In the genomic region with DNA sequence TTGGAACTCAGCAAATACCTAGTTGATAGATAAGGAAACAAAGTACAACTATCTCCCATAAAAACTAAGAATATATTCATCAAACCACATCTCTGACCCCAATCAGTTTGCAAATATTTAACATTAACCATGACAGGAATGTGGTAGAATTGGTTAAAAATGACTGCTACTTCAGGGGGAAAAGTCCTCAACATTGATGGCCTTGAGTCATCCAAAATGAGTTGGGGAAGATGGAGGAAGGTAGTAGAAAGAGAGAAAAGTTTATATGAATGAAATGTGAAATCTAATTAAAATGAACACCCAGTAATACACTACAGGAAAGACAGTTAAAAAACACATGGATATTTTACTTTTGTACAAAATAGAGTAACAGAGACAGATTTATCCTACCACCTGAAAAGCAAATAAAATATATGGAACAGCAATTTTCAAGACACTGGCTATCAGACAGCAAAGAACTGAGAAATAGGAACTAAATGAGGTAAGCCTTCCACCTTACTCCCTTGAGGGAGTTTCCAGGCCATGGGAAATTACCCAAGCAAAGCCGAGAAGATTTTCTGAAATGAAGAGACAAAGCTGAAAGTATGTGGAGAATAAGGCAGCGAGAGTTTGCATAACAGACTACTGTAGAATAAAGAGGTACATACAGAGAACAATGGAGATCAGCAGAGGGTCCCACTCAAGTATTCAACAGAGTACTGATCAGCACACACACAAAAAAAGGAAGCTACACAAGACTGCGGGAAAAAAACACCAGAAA, we compare ENCODE assay signal across 13 cellular contexts. TPM values are rescaled to one million over a fixed set of nuclear protein-coding genes. Genes with fewer than 3 reads are reported as not detected.
DNase-seq lines count a peak whose midpoint lies in the region; ATAC-seq and TF ChIP-seq lines count a peak whose summit lies in the region.
"Had no signal": no experiment of that assay in that cellular context is flagged by ENCODE, and none has a peak within 500 bp of the region (broad histone marks: within the 10 kb centered on the region; RNA-seq: fewer than 3 reads in every experiment).

No MANE protein-coding gene starts in this region.

- H3K4me1 Mint-ChIP-seq in Caco-2 (ENCODE audit: low read depth, unreplicated experiment), result peaks cover 35% of the 10 kb centered on the region
- peaks cover 15% of the 10 kb centered on the region for H3K4me1 Mint-ChIP-seq in activated naive CD8-positive, alpha-beta T cell treated with anti-CD3 and anti-CD28 coated beads, Interleukin-2, amount 10 ng/mL, durations not matched to agents 7 days and 5 days

- no TSS peak for BruUV-seq in Caco-2 (replicated peaks; lab: Mats Ljungman, UMichigan)

- H3K27me3 ChIP-seq in Caco-2 (replicated peaks; ENCODE audit: control insufficient read depth, insufficient read depth, low read length), result no peaks in the 10 kb centered on the region
- H3K27me3 ChIP-seq: left lung had no signal

- POLR2A ChIA-PET in Caco-2 (lab: Charles Lee), result interaction anchor here (0.6 kb wide), 1 partner anchor 31 kb away, joined by 3 read pairs; no protein-coding TSS in a partner anchor
- POLR2A ChIA-PET in activated naive CD8-positive, alpha-beta T cell treated with anti-CD3 and anti-CD28 coated beads, Interleukin-2, amount 10 ng/mL, durations not matched to agents 7 days and 5 days (lab: Charles Lee), result no interaction called here

- H3K36me3 ChIP-seq in Caco-2 (ENCODE audit: control insufficient read depth, insufficient read depth, low read length), result no peaks in the 10 kb centered on the region
- H3K36me3 ChIP-seq: left lung, prostate gland had no signal

- H3K4me3 Mint-ChIP-seq in Caco-2 (ENCODE audit: unreplicated experiment), result peak overlapping the region; percentile 28
- no peak overlapping the region for H3K4me3 Mint-ChIP-seq in activated naive CD8-positive, alpha-beta T cell treated with anti-CD3 and anti-CD28 coated beads, Interleukin-2, amount 10 ng/mL, durations not matched to agents 7 days and 5 days

- H3K27ac Mint-ChIP-seq in Caco-2 (ENCODE audit: unreplicated experiment), result peak overlapping the region; percentile 18
- peak overlapping the region; percentile 13 for H3K27ac Mint-ChIP-seq in activated naive CD8-positive, alpha-beta T cell treated with anti-CD3 and anti-CD28 coated beads, Interleukin-2, amount 10 ng/mL, durations not matched to agents 7 days and 5 days

- DNase-seq in Caco-2 (no peak), NCI-H2196 (lab: John Stamatoyannopoulos, UW; ENCODE audit: unreplicated experiment) (no peak), GM10266 (ENCODE audit: extremely low spot score) (no peak), D341Med (ENCODE audit: low spot score) (no peak), NCI-H2029 treated with DMSO at 0.1 percent for 48 hours (lab: John Stamatoyannopoulos, UW) (no peak)
- no peak for DNase-seq in activated naive CD8-positive, alpha-beta T cell treated with anti-CD3 and anti-CD28 coated beads, Interleukin-2, amount 10 ng/mL, durations not matched to agents 7 days and 5 days
- DNase-seq: COR-L47, left lung, NCI-H1694 treated with DMSO at 0.1 percent for 48 hours, RPMI8226 had no signal

- no peaks in the 10 kb centered on the region for H3K27me3 Mint-ChIP-seq in Caco-2 (ENCODE audit: insufficient read depth, unreplicated experiment)
- no peaks in the 10 kb centered on the region for H3K27me3 Mint-ChIP-seq in activated naive CD8-positive, alpha-beta T cell treated with anti-CD3 and anti-CD28 coated beads, Interleukin-2, amount 10 ng/mL, durations not matched to agents 7 days and 5 days

- ATAC-seq in GM19023 (IDR thresholded peaks at IDR 0.05; ENCODE audit: unreplicated experiment), result peak; percentile 73
- peak; percentile 83 for ATAC-seq in HG02981 (IDR thresholded peaks at IDR 0.05; ENCODE audit: unreplicated experiment)
- ATAC-seq in activated naive CD8-positive, alpha-beta T cell treated with anti-CD3 and anti-CD28 coated beads, Interleukin-2, amount 10 ng/mL, durations not matched to agents 7 days and 5 days (ENCODE audit: low read depth), result no peak
- ATAC-seq: left lung had no signal

- H3K4me3 ChIP-seq in Caco-2 (ENCODE audit: low read depth, low read length), result no peak overlapping the region
- H3K4me3 ChIP-seq: left lung, prostate gland had no signal

- no peaks in the 10 kb centered on the region for H3K36me3 Mint-ChIP-seq in Caco-2 (ENCODE audit: insufficient read depth, unreplicated experiment)
- H3K36me3 Mint-ChIP-seq in activated naive CD8-positive, alpha-beta T cell treated with anti-CD3 and anti-CD28 coated beads, Interleukin-2, amount 10 ng/mL, durations not matched to agents 7 days and 5 days, result peaks cover 57% of the 10 kb centered on the region

- CTCF ChIA-PET in Caco-2 (lab: Charles Lee), result interaction anchor here (0.5 kb wide), 1 partner anchor 94 kb away, joined by 3 read pairs; no protein-coding TSS in a partner anchor

- no peaks in the 10 kb centered on the region for H3K9me3 ChIP-seq in Caco-2
- H3K9me3 ChIP-seq: prostate gland had no signal

- H3K4me1 ChIP-seq in Caco-2, result peaks cover 13% of the 10 kb centered on the region; the same call in 1 of the 2 replicates
- H3K4me1 ChIP-seq: prostate gland had no signal

- peaks cover 21% of the 10 kb centered on the region for H3K9me3 Mint-ChIP-seq in Caco-2 (ENCODE audit: unreplicated experiment)
- H3K9me3 Mint-ChIP-seq in activated naive CD8-positive, alpha-beta T cell treated with anti-CD3 and anti-CD28 coated beads, Interleukin-2, amount 10 ng/mL, durations not matched to agents 7 days and 5 days, result peaks cover 20% of the 10 kb centered on the region

- TF ChIP-seq CTCF in Caco-2 (IDR thresholded peaks at IDR 0.05; ENCODE audit: insufficient read depth in 1 of 2, low read depth in 1 of 2, low read length in 1 of 2, severe bottlenecking in 1 of 2, unreplicated experiment in 1 of 2) (no peak), GM10266 (IDR thresholded peaks at IDR 0.05; ENCODE audit: control insufficient read depth, insufficient read depth, low read depth, missing control alignments) (no peak)

- intact Hi-C loops in Caco-2 (cut with micrococcal nuclease; ENCODE audit: unreplicated experiment), result no loop called here

RNA-seq across cellular contexts. Expression of gene TC2N, which starts 49.6 kb away (rescaled TPM):
- total RNA-seq in Caco-2 (2022), result 30.6 and 31.0 TPM in 2 replicates
- total RNA-seq in activated naive CD8-positive, alpha-beta T cell treated with anti-CD3 and anti-CD28 coated beads, Interleukin-2, amount 10 ng/mL, durations not matched to agents 7 days and 5 days, result 100 to 1,000 TPM; 163 to 181 TPM
